In genomic region chr5:14061106-14061505, GRCh38 we compare ENCODE assay signal across 27 cellular contexts.
DNase-seq lines count a peak whose midpoint lies in the region; ATAC-seq and TF ChIP-seq lines count a peak whose summit lies in the region.
"Had no signal": no experiment of that assay in that cellular context is flagged by ENCODE, and none has a peak within 500 bp of the region (broad histone marks: within the 10 kb centered on the region; RNA-seq: fewer than 3 reads in every experiment).

No MANE protein-coding gene starts in this region.

- no peaks in the 10 kb centered on the region for H3K4me1 Mint-ChIP-seq in neural progenitor cell
- H3K4me1 Mint-ChIP-seq in activated T-cell treated with anti-CD3 and anti-CD28 coated beads, Interleukin-2, amount 50 U/mL, for 72 hours (ENCODE audit: low read depth): no peaks in the 10 kb centered on the region

- no peak overlapping the region for H3K4me2 ChIP-seq in neural progenitor cell

- TF ChIP-seq EP300 in Ishikawa (IDR thresholded peaks at IDR 0.05; ENCODE audit: borderline replicate concordance): no peak

- no peak overlapping the region for H3K9ac ChIP-seq in neural progenitor cell

- H3K27me3 ChIP-seq in neural progenitor cell: no peaks in the 10 kb centered on the region
- H3K27me3 ChIP-seq: ovary, upper lobe of left lung had no signal

- H3K9me3 Mint-ChIP-seq in neural progenitor cell: peaks cover 2% of the 10 kb centered on the region
- H3K9me3 Mint-ChIP-seq in activated T-cell treated with anti-CD3 and anti-CD28 coated beads, Interleukin-2, amount 50 U/mL, for 72 hours: peaks cover 0 to 11% of the 10 kb centered on the region in 2 donors
- H3K9me3 Mint-ChIP-seq: activated CD4-positive, alpha-beta memory T cell treated with anti-CD3 and anti-CD28 coated beads for 36 hours had no signal

- H2AFZ ChIP-seq in neural progenitor cell (replicated peaks): peak overlapping the region; percentile 17

- DNase-seq in DMS53 (lab: John Stamatoyannopoulos, UW) (peak; percentile 40), DMS53 treated with DMSO at 0.1 percent for 48 hours (lab: John Stamatoyannopoulos, UW; ENCODE audit: unreplicated experiment) (no peak), SK-N-DZ (ENCODE audit: low spot score) (peak; percentile 45), neural progenitor cell (ENCODE audit: low spot score) (no peak)
- DNase-seq in stimulated activated CD4-positive, alpha-beta T cell treated with anti-CD3 and anti-CD28 coated beads, Interleukin-4, amount 100 ng/mL, for 24 hours: no peak
- DNase-seq in activated T-cell treated with anti-CD3 and anti-CD28 coated beads, Interleukin-2, amount 50 U/mL, for 72 hours: no peak
- DNase-seq: 8988T; activated CD4-positive, alpha-beta memory T cell treated with anti-CD3 and anti-CD28 coated beads for 36 hours; activated CD4-positive, alpha-beta T cell treated with anti-CD3 and anti-CD28 coated beads for 1 hour; activated CD8-positive, alpha-beta memory T cell treated with anti-CD3 and anti-CD28 coated beads, Interleukin-2, amount 50 U/mL, for 4 hours; activated naive CD4-positive, alpha-beta T cell treated with Interleukin-2 at 50 U/mL for 16 hours; central memory CD4-positive, alpha-beta T cell; cortex of kidney; effector memory CD4-positive, alpha-beta T cell; left ventricle myocardium inferior; mesenchymal stem cell; NCI-H1092; NCI-H1694 treated with DMSO at 0.1 percent for 48 hours; NCI-H69; ovary; stimulated activated naive CD4-positive, alpha-beta T cell; upper lobe of left lung had no signal

- H3K9me3 ChIP-seq in neural progenitor cell (ENCODE audit: low read depth): no peaks in the 10 kb centered on the region
- H3K9me3 ChIP-seq: left ventricle myocardium inferior, ovary, upper lobe of left lung had no signal

- no peak for TF ChIP-seq RAD21 in Ishikawa (IDR thresholded peaks at IDR 0.05; ENCODE audit: low read depth)

- peaks cover 2% of the 10 kb centered on the region for H3K27me3 Mint-ChIP-seq in neural progenitor cell (ENCODE audit: insufficient read depth, low read depth)
- H3K27me3 Mint-ChIP-seq in activated T-cell treated with anti-CD3 and anti-CD28 coated beads, Interleukin-2, amount 50 U/mL, for 72 hours (ENCODE audit: low read depth): no peaks in the 10 kb centered on the region
- H3K27me3 Mint-ChIP-seq: activated CD4-positive, alpha-beta memory T cell treated with anti-CD3 and anti-CD28 coated beads for 36 hours had no signal

- no peak overlapping the region for H3K4me3 ChIP-seq in neural progenitor cell
- H3K4me3 ChIP-seq: left ventricle myocardium inferior, ovary, SK-N-MC, upper lobe of left lung had no signal

- H3K27ac ChIP-seq in neural progenitor cell: no peak overlapping the region
- H3K27ac ChIP-seq: left ventricle myocardium inferior, ovary, SK-N-MC, upper lobe of left lung had no signal

- no peak overlapping the region for H3K4me3 Mint-ChIP-seq in neural progenitor cell
- no peak overlapping the region for H3K4me3 Mint-ChIP-seq in activated T-cell treated with anti-CD3 and anti-CD28 coated beads, Interleukin-2, amount 50 U/mL, for 72 hours
- H3K4me3 Mint-ChIP-seq: activated CD4-positive, alpha-beta memory T cell treated with anti-CD3 and anti-CD28 coated beads for 36 hours; activated T-helper 1 cell treated with anti-CD3 and anti-CD28 coated beads, Interleukin-12 subunit alpha, Interleukin-12 subunit beta, Interleukin-2, Interleukin-4 antibody, amounts not matched to agents 30 ng/mL and 10 ng/mL and 1 ng/mL, durations not matched to agents 14 hours and 24 hours and 36 hours; T-helper 1 cell treated with Interleukin-12 subunit alpha and Interleukin-12 subunit beta and Interleukin-4 antibody, amounts not matched to agents 30 μg/mL and 1 μg/mL, for 36 hours had no signal

- H3K36me3 ChIP-seq in neural progenitor cell: no peaks in the 10 kb centered on the region
- H3K36me3 ChIP-seq: left ventricle myocardium inferior, ovary, upper lobe of left lung had no signal

- no peaks in the 10 kb centered on the region for H3F3A ChIP-seq in neural progenitor cell (ENCODE audit: low read depth)

- no peaks in the 10 kb centered on the region for H3K4me1 ChIP-seq in neural progenitor cell
- H3K4me1 ChIP-seq: upper lobe of left lung had no signal

- no peak overlapping the region for H3K27ac Mint-ChIP-seq in neural progenitor cell
- no peak overlapping the region for H3K27ac Mint-ChIP-seq in activated T-cell treated with anti-CD3 and anti-CD28 coated beads, Interleukin-2, amount 50 U/mL, for 72 hours
- H3K27ac Mint-ChIP-seq: activated CD4-positive, alpha-beta memory T cell treated with anti-CD3 and anti-CD28 coated beads for 36 hours; activated T-helper 1 cell treated with anti-CD3 and anti-CD28 coated beads, Interleukin-12 subunit alpha, Interleukin-12 subunit beta, Interleukin-2, Interleukin-4 antibody, amounts not matched to agents 30 ng/mL and 10 ng/mL and 1 ng/mL, durations not matched to agents 14 hours and 24 hours and 36 hours; T-helper 1 cell treated with Interleukin-12 subunit alpha and Interleukin-12 subunit beta and Interleukin-4 antibody, amounts not matched to agents 30 μg/mL and 1 μg/mL, for 36 hours had no signal

- TF ChIP-seq CTCF in neural progenitor cell (IDR thresholded peaks at IDR 0.05): no peak

- no peaks in the 10 kb centered on the region for H3K36me3 Mint-ChIP-seq in neural progenitor cell
- no peaks in the 10 kb centered on the region for H3K36me3 Mint-ChIP-seq in activated T-cell treated with anti-CD3 and anti-CD28 coated beads, Interleukin-2, amount 50 U/mL, for 72 hours (ENCODE audit: insufficient read depth in 2 of 2)
- H3K36me3 Mint-ChIP-seq: activated CD4-positive, alpha-beta memory T cell treated with anti-CD3 and anti-CD28 coated beads for 36 hours had no signal

- H4K20me1 ChIP-seq in neural progenitor cell (ENCODE audit: low read depth): no peaks in the 10 kb centered on the region

- no peak for ATAC-seq in HG02610 (IDR thresholded peaks at IDR 0.05; ENCODE audit: unreplicated experiment)
- ATAC-seq in activated T-cell treated with anti-CD3 and anti-CD28 coated beads, Interleukin-2, amount 50 U/mL, for 72 hours (replicated peaks in 1 of 2): no peak

- H3K79me2 ChIP-seq in neural progenitor cell (ENCODE audit: low read depth): no peaks in the 10 kb centered on the region

TF ChIP-seq in Ishikawa, 13 proteins besides CTCF, POLR2A, EP300 and RAD21:
- TF ChIP-seq USF1 (IDR thresholded peaks at IDR 0.05) (peak; percentile 89), CEBPB (IDR thresholded peaks at IDR 0.05) (no peak)

Comparison
In these comparisons a context has a peak if more than half of its experiments do, and no peak if none do; other contexts are left out.
1. DNase-seq: peak in DMS53 (single experiment) and SK-N-DZ (single experiment); none in DMS53 treated with DMSO at 0.1 percent for 48 hours (single experiment), neural progenitor cell (single experiment), stimulated activated CD4-positive, alpha-beta T cell treated with anti-CD3 and anti-CD28 coated beads, Interleukin-4, amount 100 ng/mL, for 24 hours (single experiment) and activated T-cell treated with anti-CD3 and anti-CD28 coated beads, Interleukin-2, amount 50 U/mL, for 72 hours (0 of 2).